In the genomic region with DNA sequence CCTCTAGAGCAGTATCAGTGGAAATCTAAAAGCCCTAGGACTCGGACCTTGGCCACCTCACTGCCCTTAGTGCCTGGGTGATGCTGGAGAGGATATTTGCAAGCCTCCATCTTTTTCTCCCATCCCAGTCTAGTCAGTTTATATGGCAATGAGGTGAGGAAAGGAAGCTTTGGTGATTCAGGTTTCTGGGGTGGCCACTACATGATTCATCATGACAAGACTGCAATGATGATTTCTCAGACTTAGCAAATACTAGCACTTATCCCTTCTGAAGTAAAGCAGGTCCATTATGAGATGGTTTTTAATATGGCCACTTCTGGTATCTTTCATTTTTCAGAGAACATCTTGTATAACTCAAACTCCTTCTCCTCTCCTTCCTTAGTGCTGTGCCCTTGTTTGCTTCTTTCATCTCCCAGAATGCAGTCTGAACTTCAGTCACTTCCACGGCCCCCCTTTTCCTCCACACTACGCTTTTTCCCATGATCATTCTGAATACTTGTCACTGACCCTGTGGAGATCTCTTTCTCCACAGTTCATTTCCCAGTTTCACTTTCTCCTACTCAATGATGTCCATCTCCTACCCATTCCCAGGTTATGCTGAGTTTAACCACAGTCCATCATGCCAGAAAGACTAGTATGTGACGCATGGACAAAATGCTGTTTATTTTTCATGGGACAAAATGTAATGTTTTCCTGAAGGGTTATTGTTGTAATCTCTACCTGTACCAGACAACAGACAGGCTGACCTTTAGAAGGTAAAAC, we compare ENCODE assay signal across 13 cellular contexts. TPM values are rescaled to one million over a fixed set of nuclear protein-coding genes. Genes with fewer than 3 reads are reported as not detected.
DNase-seq lines count a peak whose midpoint lies in the region; ATAC-seq, FAIRE-seq and TF ChIP-seq lines count a peak whose summit lies in the region.
"Not testable (repeated sequence)": the region's sequence is repeated elsewhere in the genome, so short reads cannot be mapped to it uniquely, and the experiment has no call there.
"Had no signal": no experiment of that assay in that cellular context is flagged by ENCODE, and none has a peak within 500 bp of the region (broad histone marks: within the 10 kb centered on the region; RNA-seq: fewer than 3 reads in every experiment).

No MANE protein-coding gene starts in this region.

- H3K36me3 ChIP-seq in bronchial epithelial cell (ENCODE audit: control insufficient read depth, insufficient read depth, low read length); prostate gland: not testable (repeated sequence)

- not testable (repeated sequence) for TF ChIP-seq POLR2A in prostate gland (IDR thresholded peaks at IDR 0.05)

- H3K9me3 Mint-ChIP-seq in activated T-helper 17 cell treated with anti-CD3 and anti-CD28 coated beads, Interleukin-2, amount 50 U/mL, for 72 hours = not testable (repeated sequence)

- H3K4me1 ChIP-seq in prostate gland (replicated peaks) = not testable (repeated sequence)

- peak overlapping the region; percentile 48 for H3K4me3 Mint-ChIP-seq in activated T-helper 17 cell treated with anti-CD3 and anti-CD28 coated beads, Interleukin-2, amount 50 U/mL, for 72 hours

- TF ChIP-seq CTCF in bronchial epithelial cell (IDR thresholded peaks at IDR 0.05; ENCODE audit: insufficient read depth, low read length, severe bottlenecking); prostate gland (IDR thresholded peaks at IDR 0.05): not testable (repeated sequence)

- not testable (repeated sequence) for H3K4me1 Mint-ChIP-seq in activated T-helper 17 cell treated with anti-CD3 and anti-CD28 coated beads, Interleukin-2, amount 50 U/mL, for 72 hours

- DNase-seq in Daoy (ENCODE audit: low read depth) (peak; percentile 21), M059J (ENCODE audit: low read depth) (peak; percentile 55), bronchial epithelial cell (ENCODE audit: low read depth) (peak; percentile 75)
- not testable (repeated sequence) for DNase-seq in prostate gland (ENCODE audit: low spot score)

- H3K4me3 ChIP-seq in bronchial epithelial cell (ENCODE audit: low read depth, low read length); prostate gland: not testable (repeated sequence)

- WGBS in prostate gland = 76% methylated on average over 3 of the region's 4 CpGs

- H3K27me3 Mint-ChIP-seq in activated T-helper 17 cell treated with anti-CD3 and anti-CD28 coated beads, Interleukin-2, amount 50 U/mL, for 72 hours = peaks cover 11% of the 10 kb centered on the region

- peak overlapping the region; percentile 63 for H3K27ac Mint-ChIP-seq in activated T-helper 17 cell treated with anti-CD3 and anti-CD28 coated beads, Interleukin-2, amount 50 U/mL, for 72 hours

- peak overlapping the region; percentile 32 to 86 for H3K27ac ChIP-seq in prostate gland

- H3K36me3 Mint-ChIP-seq in activated T-helper 17 cell treated with anti-CD3 and anti-CD28 coated beads, Interleukin-2, amount 50 U/mL, for 72 hours (ENCODE audit: low read depth) = not testable (repeated sequence)

- H3K27me3 ChIP-seq in bronchial epithelial cell (ENCODE audit: control insufficient read depth, insufficient read depth, low read length); prostate gland (replicated peaks; ENCODE audit: insufficient read depth): not testable (repeated sequence)

- H3K9me3 ChIP-seq in prostate gland = not testable (repeated sequence)

- ATAC-seq in activated CD4-positive, CD25-positive, alpha-beta regulatory T cell treated with anti-CD3 and anti-CD28 coated beads, Interleukin-2, amount 50 U/mL, for 24 hours = peak; percentile 52 to 61
- peak; percentile 81 for ATAC-seq in activated T-helper 17 cell treated with anti-CD3 and anti-CD28 coated beads, Interleukin-2, amount 50 U/mL, for 72 hours (replicated peaks)

- intact Hi-C loops in prostate gland (cut with DNase I) = not testable (repeated sequence)

- FAIRE-seq in bronchial epithelial cell (lab: Jason Lieb, UNC) (peak; percentile 97), islet of Langerhans (lab: Jason Lieb, UNC) (peak; percentile 33)

RNA-seq across cellular contexts. Expression of a gene that starts 57.4 kb away (rescaled TPM):
- total RNA-seq in Daoy (2014; rRNA removed; shearing (Covaris generic)) = not detected in 2 replicates
- total RNA-seq in M059J (2014; rRNA removed; shearing (Covaris generic)) = not detected in 2 replicates
- total RNA-seq in activated T-helper 17 cell treated with anti-CD3 and anti-CD28 coated beads, Interleukin-2, amount 50 U/mL, for 72 hours = not detected
- total RNA-seq in bronchial epithelial cell = not detected in 2 replicates
- 1 to 10 TPM in 1 of 2 donors, not detected in 1; 5.0 TPM for total RNA-seq in prostate gland
- total RNA-seq: A673; CD4-positive, CD25-positive, alpha-beta regulatory T cell; G401; GM23338; HT-29; PC-9 had no signal
